In genomic region chr9:122151267-122151828, GRCh38 we compare ENCODE assay signal across 19 cellular contexts. TPM values are rescaled to one million over a fixed set of nuclear protein-coding genes. Genes with fewer than 3 reads are reported as not detected.
DNase-seq lines count a peak whose midpoint lies in the region; ATAC-seq and TF ChIP-seq lines count a peak whose summit lies in the region.
"Had no signal": no experiment of that assay in that cellular context is flagged by ENCODE, and none has a peak within 500 bp of the region (broad histone marks: within the 10 kb centered on the region; RNA-seq: fewer than 3 reads in every experiment).

No MANE protein-coding gene starts in this region.

- intact Hi-C loops in Right ventricle myocardium inferior (cut with DNase I): no loop called here
- intact Hi-C loops in heart left ventricle (cut with DNase I): loop anchor here in 1 of 10 donors (10.0 kb wide), 1 partner anchor 113 kb away; the partner anchor contains the start of genes MRRF and RBM18
- intact Hi-C loops in gastrocnemius medialis (cut with DNase I; ENCODE audit: low total_unique reads): loop anchor here (2.0 kb wide), 1 partner anchor 53 kb away; no protein-coding TSS in a partner anchor
- intact Hi-C loops in posterior vena cava (cut with DNase I): no loop called here

- peak; percentile 42 for ATAC-seq in Right ventricle myocardium inferior
- peak; percentile 24 to 80 (median 55) for ATAC-seq in heart left ventricle
- peak; percentile 89 to 98 for ATAC-seq in gastrocnemius medialis

- H3K4me3 ChIP-seq in right atrium auricular region (no peak overlapping the region), heart left ventricle (no peak overlapping the region), gastrocnemius medialis (no peak overlapping the region)
- H3K4me3 ChIP-seq: SJSA1 had no signal

- H3K4me1 ChIP-seq in right atrium auricular region (peaks cover 0 to 25% of the 10 kb centered on the region in 2 donors), heart left ventricle (peaks cover 0 to 59% (median 27%) of the 10 kb centered on the region in 12 donors), gastrocnemius medialis (peaks cover 33 to 46% of the 10 kb centered on the region in 2 donors)
- H3K4me1 ChIP-seq: SJSA1 had no signal

- H3K36me3 ChIP-seq in right atrium auricular region (peaks cover 48% of the 10 kb centered on the region), heart left ventricle (peaks cover 0 to 62% (median 48%) of the 10 kb centered on the region in 9 donors), gastrocnemius medialis (peaks cover 0 to 19% of the 10 kb centered on the region in 2 donors)

- H3K9me3 ChIP-seq in right atrium auricular region (no peaks in the 10 kb centered on the region), heart left ventricle (no peaks in the 10 kb centered on the region), gastrocnemius medialis (no peaks in the 10 kb centered on the region)
- H3K9me3 ChIP-seq: SJSA1 had no signal

- in situ Hi-C loops in gastrocnemius medialis (cut with MboI; ENCODE audit: low sequenced_read_pairs in 4 of 4): no loop called here

- H3K27ac ChIP-seq in right atrium auricular region (peak overlapping the region in 1 of 2 donors; percentile 47), heart left ventricle (peak overlapping the region in 6 of 12 donors; percentile 14 to 51 (median 41)), gastrocnemius medialis (peak overlapping the region; percentile 69 to 77 (median 76)), substantia nigra (ENCODE audit: low read depth, low read length, poor library complexity, severe bottlenecking) (no peak overlapping the region)
- H3K27ac ChIP-seq: SJSA1 had no signal

- H3K27me3 ChIP-seq in right atrium auricular region (no peaks in the 10 kb centered on the region), heart left ventricle (no peaks in the 10 kb centered on the region), gastrocnemius medialis (no peaks in the 10 kb centered on the region)
- H3K27me3 ChIP-seq: SJSA1 had no signal

- 45 to 59% (median 51%) methylated on average over 4 of the region's 4 CpGs for WGBS in heart left ventricle, 4 donors

- DNase-seq in Right ventricle myocardium inferior (ENCODE audit: missing footprints) (no peak), right atrium auricular region (ENCODE audit: low spot score) (no peak), RKO (ENCODE audit: low spot score) (peak; percentile 21), heart left ventricle (no peak), gastrocnemius medialis (peak; percentile 22 to 72), substantia nigra (lab: John Stamatoyannopoulos, UW) (no peak), germinal center (ENCODE audit: low spot score) (no peak), posterior vena cava (ENCODE audit: low spot score) (no peak)
- DNase-seq: CD4-positive, CD25-positive, alpha-beta regulatory T cell; DMS79; HCEC 1CT; NCI-H1092; NCI-H1694; NCI-H226; NCI-H526; OCI-M1; RPMI8226 had no signal

- TF ChIP-seq POLR2A in heart left ventricle (IDR thresholded peaks at IDR 0.05): no peak
- TF ChIP-seq POLR2A in gastrocnemius medialis (IDR thresholded peaks at IDR 0.05): no peak

- TF ChIP-seq CTCF in right atrium auricular region (IDR thresholded peaks at IDR 0.05): peak in 1 of 2 donors; percentile 21
- TF ChIP-seq CTCF in heart left ventricle (IDR thresholded peaks at IDR 0.05): peak in 1 of 12 donors; percentile 14
- TF ChIP-seq CTCF in gastrocnemius medialis (IDR thresholded peaks at IDR 0.05 in 4 of 5, conservative IDR thresholded peaks at IDR 0.05 in 1 of 5): peak in 3 of 5 experiments; percentile 14 to 30 (median 26)

RNA-seq across cellular contexts. Expression of gene NDUFA8, which starts 8.2 kb away (rescaled TPM):
- 297 TPM for total RNA-seq in Right ventricle myocardium inferior
- total RNA-seq in right atrium auricular region: 100 to 1,000 TPM; 169 to 236 TPM
- total RNA-seq in heart left ventricle: 100 to 1,000 TPM; 183 to 316 (median 260) TPM
- polyA plus RNA-seq in heart left ventricle: 100 to 1,000 TPM; 301 to 919 TPM
- 100 to 1,000 TPM in 1 of 4 donors, 10 to 100 TPM in 3; 51.0 to 114 (median 92.8) TPM for total RNA-seq in gastrocnemius medialis
- total RNA-seq in posterior vena cava: 10 to 100 TPM; 36.5 to 38.2 TPM

RNA-seq across cellular contexts. Expression of gene MORN5, which starts 8.4 kb away (rescaled TPM):
- total RNA-seq in Right ventricle myocardium inferior (not detected), right atrium auricular region (not detected), heart left ventricle (not detected), gastrocnemius medialis (not detected), posterior vena cava (1 to 10 TPM in 1 of 2 donors, under 1 TPM in 1; 0.95 to 1.5 TPM)
- not detected for polyA plus RNA-seq in heart left ventricle
- total RNA-seq: CD4-positive, CD25-positive, alpha-beta regulatory T cell; G401; SJSA1 had no signal
- polyA plus RNA-seq: CD4-positive, CD25-positive, alpha-beta regulatory T cell had no signal

RNA-seq across cellular contexts. Expression of gene TTLL11, which starts 58.2 kb away (rescaled TPM):
- total RNA-seq in Right ventricle myocardium inferior (5.0 TPM), right atrium auricular region (1 to 10 TPM; 5.9 to 7.8 TPM), heart left ventricle (10 to 100 TPM in 1 of 9 donors, 1 to 10 TPM in 8; 4.3 to 10.9 (median 7.9) TPM), gastrocnemius medialis (10 to 100 TPM; 12.3 to 20.5 (median 15.3) TPM), posterior vena cava (10 to 100 TPM; 11.8 to 20.4 TPM)
- polyA plus RNA-seq in heart left ventricle: 1 to 10 TPM; 2.7 to 9.5 TPM

Comparison
In these comparisons a context has a peak if more than half of its experiments do, and no peak if none do; other contexts are left out.
1. ATAC-seq: peak in every context shown above with its lines; median percentile 94 in gastrocnemius medialis; 55 in heart left ventricle; 42 in Right ventricle myocardium inferior.
2. DNase-seq: peak in RKO (single experiment) and gastrocnemius medialis (2 of 2); none in Right ventricle myocardium inferior (single experiment), right atrium auricular region (single experiment), heart left ventricle (0 of 5), substantia nigra (0 of 49), germinal center (single experiment) and posterior vena cava (single experiment).